ENCODE assay signal across 9 cellular contexts in genomic region chr10:133334495-133335237, GRCh38. TPM values are rescaled to one million over a fixed set of nuclear protein-coding genes. Genes with fewer than 3 reads are reported as not detected.
DNase-seq lines count a peak whose midpoint lies in the region; ATAC-seq and TF ChIP-seq lines count a peak whose summit lies in the region.
"Had no signal": no experiment of that assay in that cellular context is flagged by ENCODE, and none has a peak within 500 bp of the region (broad histone marks: within the 10 kb centered on the region; RNA-seq: fewer than 3 reads in every experiment).

No MANE protein-coding gene starts in this region.

- H3K4me3 Mint-ChIP-seq in natural killer cell: peak overlapping the region; percentile 83

- H3K9me3 Mint-ChIP-seq in natural killer cell: no peaks in the 10 kb centered on the region

- peak in 2 of 3 donors; percentile 19 to 47 for ATAC-seq in natural killer cell

- H3K4me3 ChIP-seq in duodenal mucosa (ENCODE audit: low read depth in 1 of 2, low read length in 2 of 2): peak overlapping the region; percentile 50 to 54

- H3K27ac Mint-ChIP-seq in natural killer cell: peak overlapping the region; percentile 67 to 90

- no peak overlapping the region for H3K27ac ChIP-seq in duodenal mucosa (ENCODE audit: low read depth, low read length)

- no peaks in the 10 kb centered on the region for H3K9me3 ChIP-seq in duodenal mucosa (ENCODE audit: control insufficient read depth in 1 of 2, low read length in 2 of 2)

- no peak for TF ChIP-seq CTCF in natural killer cell (IDR thresholded peaks at IDR 0.05)

- peaks cover 46 to 60% of the 10 kb centered on the region in 2 donors for H3K27me3 ChIP-seq in duodenal mucosa (ENCODE audit: control insufficient read depth in 1 of 2, insufficient read depth in 2 of 2, low read length in 2 of 2)

- DNase-seq in AG20443 (ENCODE audit: low spot score): peak; percentile 54
- peak; percentile 4 for DNase-seq in NCI-H526 treated with DMSO at 0.1 percent for 48 hours (lab: John Stamatoyannopoulos, UW)
- DNase-seq in natural killer cell: no peak
- DNase-seq in NCI-H446 treated with DMSO at 0.1 percent for 48 hours (lab: John Stamatoyannopoulos, UW): no peak
- no peak for DNase-seq in NCI-H524 (lab: John Stamatoyannopoulos, UW)
- DNase-seq in GF-D8 (lab: John Stamatoyannopoulos, UW): no peak
- DNase-seq in GM19240 (ENCODE audit: insufficient read length, low spot score): no peak

- peaks cover 4 to 11% of the 10 kb centered on the region in 2 donors for H3K4me1 Mint-ChIP-seq in natural killer cell

- no peak overlapping the region for H3K9ac ChIP-seq in duodenal mucosa (ENCODE audit: low read depth in 1 of 2, low read length in 2 of 2)

- intact Hi-C loops in natural killer cell (cut with micrococcal nuclease): no loop called here

- H3K4me1 ChIP-seq in duodenal mucosa (ENCODE audit: control insufficient read depth in 1 of 2, insufficient read depth in 2 of 2, low read length in 2 of 2): peaks cover 5 to 17% of the 10 kb centered on the region in 2 donors

- H3K36me3 ChIP-seq in duodenal mucosa (ENCODE audit: control insufficient read depth in 1 of 2, insufficient read depth in 2 of 2, low read length in 2 of 2): no peaks in the 10 kb centered on the region

- H3K36me3 Mint-ChIP-seq in natural killer cell: no peaks in the 10 kb centered on the region

- H3K27me3 Mint-ChIP-seq in natural killer cell (ENCODE audit: low read depth in 2 of 2): peaks cover 20 to 26% of the 10 kb centered on the region in 2 donors

RNA-seq across cellular contexts. Expression of gene CALY, which starts 2.0 kb away (rescaled TPM):
- total RNA-seq in natural killer cell: not detected
- total RNA-seq: RPMI7951 had no signal

RNA-seq across cellular contexts. Expression of gene PRAP1, which starts 12.5 kb away (rescaled TPM):
- total RNA-seq in natural killer cell: not detected
- total RNA-seq: RPMI7951 had no signal

RNA-seq across cellular contexts. Expression of gene FUOM, which starts 23.2 kb away (rescaled TPM):
- total RNA-seq in natural killer cell: 1 to 10 TPM; 7.6 to 9.5 (median 7.9) TPM

RNA-seq across cellular contexts. Expression of gene ZNF511, which starts 26.0 kb away (rescaled TPM):
- total RNA-seq in natural killer cell: 10 to 100 TPM; 28.1 to 39.0 (median 32.4) TPM

RNA-seq across cellular contexts. Expression of gene TUBGCP2, which starts 26.0 kb away (rescaled TPM):
- total RNA-seq in natural killer cell: 10 to 100 TPM; 74.3 to 81.8 (median 78.7) TPM

Comparison
In these comparisons a context has a peak if more than half of its experiments do, and no peak if none do; other contexts are left out.
1. DNase-seq: peak in AG20443 (single experiment) and NCI-H526 treated with DMSO at 0.1 percent for 48 hours (single experiment); none in natural killer cell (single experiment), NCI-H446 treated with DMSO at 0.1 percent for 48 hours (single experiment), NCI-H524 (0 of 2), GF-D8 (single experiment) and GM19240 (single experiment).